In the genomic region with DNA sequence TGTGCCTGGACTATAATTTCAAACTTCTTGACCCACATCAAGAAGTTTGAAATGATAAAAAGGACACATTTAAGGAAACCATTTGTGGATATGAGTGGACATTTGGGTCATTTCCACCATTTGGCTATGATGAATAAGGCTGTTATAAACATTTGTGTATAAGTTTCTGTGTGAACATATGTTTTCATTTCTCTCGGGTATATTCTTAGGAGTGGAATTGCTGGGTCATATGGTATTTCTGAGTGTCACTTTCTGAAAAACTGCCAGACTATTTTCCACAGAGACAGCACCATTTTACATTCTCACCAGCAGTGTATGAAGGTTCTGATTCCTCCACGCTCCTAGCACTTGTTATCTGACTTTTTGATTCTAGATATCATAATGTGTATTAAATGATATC, we compare ENCODE assay signal across 21 cellular contexts. TPM values are rescaled to one million over a fixed set of nuclear protein-coding genes. Genes with fewer than 3 reads are reported as not detected.
DNase-seq lines count a peak whose midpoint lies in the region; ATAC-seq and TF ChIP-seq lines count a peak whose summit lies in the region.
"Had no signal": no experiment of that assay in that cellular context is flagged by ENCODE, and none has a peak within 500 bp of the region (broad histone marks: within the 10 kb centered on the region; RNA-seq: fewer than 3 reads in every experiment).

No MANE protein-coding gene starts in this region.

- 81 to 87% methylated on average over 2 of the region's 2 CpGs for WGBS in body of pancreas, 2 donors

- H3K4me3 ChIP-seq in body of pancreas (no peak overlapping the region), fibroblast of mammary gland (ENCODE audit: control insufficient read depth, low read depth, low read length) (no peak overlapping the region)
- H3K4me3 ChIP-seq: BLaER1, GM12878, GM23248 had no signal

- H3K4me1 Mint-ChIP-seq in activated naive CD8-positive, alpha-beta T cell treated with anti-CD3 and anti-CD28 coated beads for 36 hours = no peaks in the 10 kb centered on the region

- no peaks in the 10 kb centered on the region for H3K4me1 ChIP-seq in body of pancreas
- H3K4me1 ChIP-seq: BLaER1, Caco-2 had no signal

- DNase-seq in EH (ENCODE audit: low read depth) (peak; percentile 2), body of pancreas (no peak), fibroblast of mammary gland (ENCODE audit: low read depth) (peak; percentile 37), posterior cingulate gyrus (no peak)
- DNase-seq in activated naive CD8-positive, alpha-beta T cell treated with anti-CD3 and anti-CD28 coated beads for 36 hours = no peak
- DNase-seq: Caco-2; CD4-positive, CD25-positive, alpha-beta regulatory T cell; CD8-positive, alpha-beta T cell; DMS153; DND-41; EL; GDM1; GM23248; H7; HCEC 1CT had no signal

- peaks cover 86% of the 10 kb centered on the region for H3K36me3 Mint-ChIP-seq in activated naive CD8-positive, alpha-beta T cell treated with anti-CD3 and anti-CD28 coated beads for 36 hours

- no peaks in the 10 kb centered on the region for H3K27me3 Mint-ChIP-seq in activated naive CD8-positive, alpha-beta T cell treated with anti-CD3 and anti-CD28 coated beads for 36 hours
- H3K27me3 Mint-ChIP-seq: B cell; CD4-positive, CD25-positive, alpha-beta regulatory T cell had no signal

- peaks cover 0 to 58% (median 2%) of the 10 kb centered on the region in 3 donors for H3K9me3 ChIP-seq in body of pancreas
- H3K9me3 ChIP-seq: Caco-2 had no signal

- TF ChIP-seq POLR2A in body of pancreas (IDR thresholded peaks at IDR 0.05) = no peak

- peaks cover 49% of the 10 kb centered on the region for H3K9me3 Mint-ChIP-seq in activated naive CD8-positive, alpha-beta T cell treated with anti-CD3 and anti-CD28 coated beads for 36 hours

- ATAC-seq in body of pancreas = peak; percentile 15
- no peak for ATAC-seq in GM21825 (IDR thresholded peaks at IDR 0.05; ENCODE audit: unreplicated experiment)
- ATAC-seq: CD8-positive, alpha-beta T cell; GM12878 had no signal

- no peak overlapping the region for H3K27ac Mint-ChIP-seq in activated naive CD8-positive, alpha-beta T cell treated with anti-CD3 and anti-CD28 coated beads for 36 hours
- H3K27ac Mint-ChIP-seq: B cell; CD4-positive, CD25-positive, alpha-beta regulatory T cell; CD8-positive, alpha-beta T cell had no signal

- H3K36me3 ChIP-seq in body of pancreas (replicated peaks in 1 of 2; ENCODE audit: insufficient read depth in 1 of 2, low read depth in 2 of 2) = no peaks in the 10 kb centered on the region

- TF ChIP-seq CTCF in body of pancreas (IDR thresholded peaks at IDR 0.05) (no peak), fibroblast of mammary gland (conservative IDR thresholded peaks at IDR 0.05; ENCODE audit: control insufficient read depth, insufficient read depth, low read depth, low read length) (no peak)

- intact Hi-C loops in body of pancreas (cut with DNase I) = no loop called here
- intact Hi-C loops in posterior cingulate gyrus (cut with DNase I) = no loop called here

- H3K4me3 Mint-ChIP-seq in activated naive CD8-positive, alpha-beta T cell treated with anti-CD3 and anti-CD28 coated beads for 36 hours = no peak overlapping the region
- H3K4me3 Mint-ChIP-seq: B cell; CD4-positive, CD25-positive, alpha-beta regulatory T cell; CD8-positive, alpha-beta T cell had no signal

- H3K27me3 ChIP-seq in body of pancreas = no peaks in the 10 kb centered on the region
- H3K27me3 ChIP-seq: BLaER1 had no signal

- no peak overlapping the region for H3K27ac ChIP-seq in body of pancreas
- H3K27ac ChIP-seq: 22Rv1, BLaER1, C4-2B, GM23248 had no signal

RNA-seq across cellular contexts. Expression of a gene that starts 50.8 kb away (rescaled TPM):
- total RNA-seq in body of pancreas = 1 to 10 TPM; 3.3 to 3.9 TPM
- 1 to 10 TPM; 4.6 to 4.7 TPM for total RNA-seq in activated naive CD8-positive, alpha-beta T cell treated with anti-CD3 and anti-CD28 coated beads for 36 hours

Comparison
In these comparisons a context has a peak if more than half of its experiments do, and no peak if none do; other contexts are left out.
1. DNase-seq: peak in EH (single experiment) and fibroblast of mammary gland (single experiment); none in body of pancreas (0 of 4), activated naive CD8-positive, alpha-beta T cell treated with anti-CD3 and anti-CD28 coated beads for 36 hours (single experiment) and posterior cingulate gyrus (0 of 10).